ENCODE assay signal across 1 cellular context in the genomic region with DNA sequence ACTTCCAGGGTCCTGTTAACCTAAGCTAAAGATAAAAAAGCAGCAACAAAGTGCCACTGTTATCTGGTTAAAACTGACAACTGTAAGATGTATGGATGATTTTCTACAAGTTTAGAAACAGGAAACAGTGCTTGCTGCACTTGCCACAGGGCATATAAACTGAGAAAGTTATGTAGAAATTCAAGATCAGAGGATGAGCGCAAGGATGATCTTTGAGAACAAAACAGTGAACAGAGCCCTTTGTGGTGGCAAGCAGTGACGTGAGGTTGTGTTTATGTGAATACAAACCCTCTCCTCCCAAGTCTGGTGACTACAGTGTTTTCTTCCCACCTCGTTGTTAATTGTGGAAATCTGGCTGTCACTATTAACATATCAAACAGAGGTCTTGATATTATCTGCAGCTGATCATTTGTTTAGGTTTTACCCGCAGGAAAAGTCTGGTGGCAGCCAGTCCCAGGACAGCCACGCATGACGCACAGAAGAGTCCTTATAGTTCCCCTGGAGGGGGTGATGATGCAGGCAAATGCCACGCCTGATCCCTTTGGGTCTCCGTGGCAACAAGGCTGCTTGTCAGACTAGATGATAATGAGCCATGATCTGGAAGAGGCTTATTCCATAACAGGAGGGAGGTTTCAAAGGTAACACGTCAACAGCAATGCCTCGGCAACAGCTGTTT.
A peak's percentile ranks its signal among the peaks of the same experiment; 100 is the strongest.
TF ChIP-seq lines count a peak whose summit lies in the region.

No MANE protein-coding gene starts in this region.

TF ChIP-seq in K562, 482 proteins besides CTCF, POLR2A, EP300 and RAD21 (continued from another document and continues in another):
- TF ChIP-seq VEZF1 (CRISPR knock-in tag; IDR thresholded peaks at IDR 0.05) (0 out of 2 replicates have a peak, but pooled peaks have one; percentile 9), GATA2 (CRISPR knock-in tag; IDR thresholded peaks at IDR 0.05) (no peak), CSDE1 (IDR thresholded peaks at IDR 0.05) (peak in 1 of 2 experiments; percentile 51; a peak in 1 of 4 replicates), TGIF2 (CRISPR knock-in tag; IDR thresholded peaks at IDR 0.05) (no peak), BRD9 (IDR thresholded peaks at IDR 0.05; ENCODE audit: low read depth, partially characterized antibody) (no peak), CTBP1 (IDR thresholded peaks at IDR 0.05; ENCODE audit: borderline replicate concordance) (peak; percentile 81), PHB (CRISPR knock-in tag; IDR thresholded peaks at IDR 0.05) (no peak), DACH1 (IDR thresholded peaks at IDR 0.05; ENCODE audit: partially characterized antibody) (peak; percentile 32), ARID4B (CRISPR knock-in tag; IDR thresholded peaks at IDR 0.05) (no peak), DPF2 (IDR thresholded peaks at IDR 0.05) (peak; percentile 26; the same call in 1 of the 2 replicates), RERE (CRISPR knock-in tag; IDR thresholded peaks at IDR 0.05; ENCODE audit: borderline replicate concordance) (no peak), JUN (IDR thresholded peaks at IDR 0.05; ENCODE audit: borderline replicate concordance, low read depth, low read length) (no peak), JUN (CRISPR knock-in tag; IDR thresholded peaks at IDR 0.05; ENCODE audit: borderline replicate concordance) (no peak), BMI1 (IDR thresholded peaks at IDR 0.05; ENCODE audit: low read length) (0 out of 2 replicates have a peak, but pooled peaks have one; percentile 23), RFX1 (IDR thresholded peaks at IDR 0.05) (peak; percentile 88), FOXK2 (conservative IDR thresholded peaks at IDR 0.05 in 1 of 2, IDR thresholded peaks at IDR 0.05 in 1 of 2; ENCODE audit: low read depth in 2 of 2) (0 out of 4 replicates have a peak, but pooled peaks have one; percentile 6 to 26), HOMEZ (CRISPR knock-in tag; IDR thresholded peaks at IDR 0.05) (no peak), MEF2D (tag; conservative IDR thresholded peaks at IDR 0.05; ENCODE audit: low read depth) (0 out of 2 replicates have a peak, but pooled peaks have one; percentile 20), PYGO2 (tag; IDR thresholded peaks at IDR 0.05) (no peak), MTA3 (IDR thresholded peaks at IDR 0.05; ENCODE audit: borderline replicate concordance) (0 out of 2 replicates have a peak, but pooled peaks have one; percentile 25), CREB3 (tag; conservative IDR thresholded peaks at IDR 0.05; ENCODE audit: low read depth) (no peak), ZNF239 (CRISPR knock-in tag; IDR thresholded peaks at IDR 0.05) (no peak), KLF6 (CRISPR knock-in tag; IDR thresholded peaks at IDR 0.05; ENCODE audit: borderline replicate concordance) (no peak)
- TF ChIP-seq, protein P1, sequence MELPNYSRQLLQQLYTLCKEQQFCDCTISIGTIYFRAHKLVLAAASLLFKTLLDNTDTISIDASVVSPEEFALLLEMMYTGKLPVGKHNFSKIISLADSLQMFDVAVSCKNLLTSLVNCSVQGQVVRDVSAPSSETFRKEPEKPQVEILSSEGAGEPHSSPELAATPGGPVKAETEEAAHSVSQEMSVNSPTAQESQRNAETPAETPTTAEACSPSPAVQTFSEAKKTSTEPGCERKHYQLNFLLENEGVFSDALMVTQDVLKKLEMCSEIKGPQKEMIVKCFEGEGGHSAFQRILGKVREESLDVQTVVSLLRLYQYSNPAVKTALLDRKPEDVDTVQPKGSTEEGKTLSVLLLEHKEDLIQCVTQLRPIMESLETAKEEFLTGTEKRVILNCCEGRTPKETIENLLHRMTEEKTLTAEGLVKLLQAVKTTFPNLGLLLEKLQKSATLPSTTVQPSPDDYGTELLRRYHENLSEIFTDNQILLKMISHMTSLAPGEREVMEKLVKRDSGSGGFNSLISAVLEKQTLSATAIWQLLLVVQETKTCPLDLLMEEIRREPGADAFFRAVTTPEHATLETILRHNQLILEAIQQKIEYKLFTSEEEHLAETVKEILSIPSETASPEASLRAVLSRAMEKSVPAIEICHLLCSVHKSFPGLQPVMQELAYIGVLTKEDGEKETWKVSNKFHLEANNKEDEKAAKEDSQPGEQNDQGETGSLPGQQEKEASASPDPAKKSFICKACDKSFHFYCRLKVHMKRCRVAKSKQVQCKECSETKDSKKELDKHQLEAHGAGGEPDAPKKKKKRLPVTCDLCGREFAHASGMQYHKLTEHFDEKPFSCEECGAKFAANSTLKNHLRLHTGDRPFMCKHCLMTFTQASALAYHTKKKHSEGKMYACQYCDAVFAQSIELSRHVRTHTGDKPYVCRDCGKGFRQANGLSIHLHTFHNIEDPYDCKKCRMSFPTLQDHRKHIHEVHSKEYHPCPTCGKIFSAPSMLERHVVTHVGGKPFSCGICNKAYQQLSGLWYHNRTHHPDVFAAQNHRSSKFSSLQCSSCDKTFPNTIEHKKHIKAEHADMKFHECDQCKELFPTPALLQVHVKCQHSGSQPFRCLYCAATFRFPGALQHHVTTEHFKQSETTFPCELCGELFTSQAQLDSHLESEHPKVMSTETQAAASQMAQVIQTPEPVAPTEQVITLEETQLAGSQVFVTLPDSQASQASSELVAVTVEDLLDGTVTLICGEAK (IDR thresholded peaks at IDR 0.05), result 0 out of 2 replicates have a peak, but pooled peaks have one; percentile 8
- TF ChIP-seq, protein P1 (CRISPR knock-in tag; IDR thresholded peaks at IDR 0.05), result no peak
- TF ChIP-seq, protein P2, sequence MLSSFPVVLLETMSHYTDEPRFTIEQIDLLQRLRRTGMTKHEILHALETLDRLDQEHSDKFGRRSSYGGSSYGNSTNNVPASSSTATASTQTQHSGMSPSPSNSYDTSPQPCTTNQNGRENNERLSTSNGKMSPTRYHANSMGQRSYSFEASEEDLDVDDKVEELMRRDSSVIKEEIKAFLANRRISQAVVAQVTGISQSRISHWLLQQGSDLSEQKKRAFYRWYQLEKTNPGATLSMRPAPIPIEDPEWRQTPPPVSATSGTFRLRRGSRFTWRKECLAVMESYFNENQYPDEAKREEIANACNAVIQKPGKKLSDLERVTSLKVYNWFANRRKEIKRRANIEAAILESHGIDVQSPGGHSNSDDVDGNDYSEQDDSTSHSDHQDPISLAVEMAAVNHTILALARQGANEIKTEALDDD (IDR thresholded peaks at IDR 0.05), result peak; percentile 44; the same call in 1 of the 2 replicates
